ENCODE assay signal across 11 cellular contexts in genomic region chr4:182832352-182833120, GRCh38.
"Had no signal": no experiment of that assay in that cellular context is flagged by ENCODE, and none has a peak within 500 bp of the region (broad histone marks: within the 10 kb centered on the region; RNA-seq: fewer than 3 reads in every experiment).

No MANE protein-coding gene starts in this region.

- H3K9me3 Mint-ChIP-seq: activated naive CD4-positive, alpha-beta T cell treated with anti-CD3 and anti-CD28 coated beads for 36 hours; activated T-helper 17 cell treated with anti-CD3 and anti-CD28 coated beads, Interleukin-2, amount 50 U/mL, for 72 hours; type B pancreatic cell had no signal

- DNase-seq: activated CD4-positive, alpha-beta T cell treated with anti-CD3 and anti-CD28 coated beads for 48 hours; activated naive CD4-positive, alpha-beta T cell treated with anti-CD3 and anti-CD28 coated beads for 36 hours; activated T-cell treated with anti-CD3 and anti-CD28 coated beads for 4 hours; right cardiac atrium; spleen; stimulated activated CD4-positive, alpha-beta T cell treated with anti-CD3 and anti-CD28 coated beads, Interleukin-1b, Interleukin-23, amount 100 ng/mL, for 48 hours; SW 1271 had no signal

- H3K27ac Mint-ChIP-seq: activated naive CD4-positive, alpha-beta T cell treated with anti-CD3 and anti-CD28 coated beads for 36 hours; activated T-helper 17 cell treated with anti-CD3 and anti-CD28 coated beads, Interleukin-2, amount 50 U/mL, for 72 hours; neural progenitor cell; stimulated activated memory B cell treated with anti-CD40 and anti-IgM and Interleukin-4, amounts not matched to agents 10 μg/mL and 1 μg/mL and 100 μg/mL, for 72 hours; type B pancreatic cell had no signal

- H3K4me3 Mint-ChIP-seq: activated naive CD4-positive, alpha-beta T cell treated with anti-CD3 and anti-CD28 coated beads for 36 hours; activated T-helper 17 cell treated with anti-CD3 and anti-CD28 coated beads, Interleukin-2, amount 50 U/mL, for 72 hours; neural progenitor cell; stimulated activated memory B cell treated with anti-CD40 and anti-IgM and Interleukin-4, amounts not matched to agents 10 μg/mL and 1 μg/mL and 100 μg/mL, for 72 hours; type B pancreatic cell had no signal

- H3K4me1 Mint-ChIP-seq: activated T-helper 17 cell treated with anti-CD3 and anti-CD28 coated beads, Interleukin-2, amount 50 U/mL, for 72 hours; stimulated activated memory B cell treated with anti-CD40 and anti-IgM and Interleukin-4, amounts not matched to agents 10 μg/mL and 1 μg/mL and 100 μg/mL, for 72 hours had no signal

- ATAC-seq: activated T-helper 17 cell treated with anti-CD3 and anti-CD28 coated beads, Interleukin-2, amount 50 U/mL, for 72 hours; right cardiac atrium; stimulated activated memory B cell treated with anti-CD40 and anti-IgM and Interleukin-4, amounts not matched to agents 10 μg/mL and 1 μg/mL and 100 μg/mL, for 72 hours had no signal

- H3K36me3 Mint-ChIP-seq: neural progenitor cell; stimulated activated memory B cell treated with anti-CD40 and anti-IgM and Interleukin-4, amounts not matched to agents 10 μg/mL and 1 μg/mL and 100 μg/mL, for 72 hours; type B pancreatic cell had no signal
